In genomic region chr15:31090741-31091140, GRCh38 we compare ENCODE assay signal across 35 cellular contexts. TPM values are rescaled to one million over a fixed set of nuclear protein-coding genes. Genes with fewer than 3 reads are reported as not detected.
"Had no signal": no experiment of that assay in that cellular context is flagged by ENCODE, and none has a peak within 500 bp of the region (broad histone marks: within the 10 kb centered on the region; RNA-seq: fewer than 3 reads in every experiment).

No MANE protein-coding gene starts in this region.

- H3K9me3 ChIP-seq: ascending aorta, body of pancreas, breast epithelium, MG63, SJCRH30 had no signal

- H3K4me1 ChIP-seq: ascending aorta, body of pancreas, breast epithelium, SJCRH30 had no signal

- H3K27ac ChIP-seq: ascending aorta, body of pancreas, breast epithelium, SJCRH30, SK-N-MC, WERI-Rb-1 had no signal

- H3K4me3 ChIP-seq: ascending aorta, body of pancreas, breast epithelium, MG63, SJCRH30, SK-N-MC had no signal

- DNase-seq: activated CD4-positive, alpha-beta memory T cell treated with anti-CD3 and anti-CD28 coated beads, Interleukin-2, amount 10 ng/mL, durations not matched to agents 7 days and 5 days; activated CD4-positive, alpha-beta T cell treated with anti-CD3 and anti-CD28 coated beads for 1 hour; activated CD4-positive, alpha-beta T cell treated with anti-CD3 and anti-CD28 coated beads for 48 hours; activated CD4-positive, CD25-positive, alpha-beta regulatory T cell; activated CD8-positive, alpha-beta memory T cell treated with anti-CD3 and anti-CD28 coated beads for 24 hours; activated CD8-positive, alpha-beta memory T cell treated with anti-CD3 and anti-CD28 coated beads, Interleukin-2, amount 10 ng/mL, durations not matched to agents 7 days and 5 days; activated effector memory CD4-positive, alpha-beta T cell treated with Interleukin-2 at 50 U/mL for 16 hours; activated naive CD4-positive, alpha-beta T cell treated with anti-CD3 and anti-CD28 coated beads, Interleukin-2, amount 50 U/mL, for 16 hours; activated naive CD8-positive, alpha-beta T cell treated with anti-CD3 and anti-CD28 coated beads for 36 hours; activated T-cell treated with anti-CD3 and anti-CD28 coated beads, Interleukin-2, amount 50 U/mL, for 48 hours; amygdala; body of pancreas; Kasumi-1; KG1; MG63; NCI-H1048; NCI-H1105 treated with DMSO at 0.1 percent for 48 hours; NCI-H1436; NCI-H1694 treated with DMSO at 0.1 percent for 48 hours; NCI-H2029; NCI-H345; NCI-H524 treated with DMSO at 0.1 percent for 48 hours; SHP77; SJCRH30; T1000; WERI-Rb-1 had no signal

- ATAC-seq: activated CD8-positive, alpha-beta memory T cell treated with anti-CD3 and anti-CD28 coated beads, Interleukin-2, amount 10 ng/mL, durations not matched to agents 7 days and 5 days; body of pancreas; Panc1 had no signal

- H3K36me3 ChIP-seq: ascending aorta, breast epithelium, MG63, SJCRH30, WERI-Rb-1 had no signal

- H3K27me3 ChIP-seq: ascending aorta, body of pancreas, breast epithelium, MG63, SJCRH30 had no signal

RNA-seq across cellular contexts. Expression of gene TRPM1, which starts 10.8 kb away (rescaled TPM):
- total RNA-seq: activated CD4-positive, alpha-beta memory T cell treated with anti-CD3 and anti-CD28 coated beads, Interleukin-2, amount 10 ng/mL, durations not matched to agents 7 days and 5 days; activated naive CD8-positive, alpha-beta T cell treated with anti-CD3 and anti-CD28 coated beads for 36 hours; ascending aorta; body of pancreas; breast epithelium; cardiac septum; NCI-H460; RPMI7951; T-helper 1 cell treated with Interleukin-12 subunit alpha and Interleukin-12 subunit beta and Interleukin-4 antibody, amounts not matched to agents 30 ng/mL and 1 ng/mL, for 36 hours; T-helper 2 cell treated with Interferon-gamma antibody and Interleukin-4, amounts not matched to agents 100 ng/mL and 5 ng/mL, for 36 hours had no signal
